Comparison of ENCODE assay signal across 8 cellular contexts in genomic region chr7:100428199-100428966, GRCh38. TPM values are rescaled to one million over a fixed set of nuclear protein-coding genes. Genes with fewer than 3 reads are reported as not detected.
DNase-seq lines count a peak whose midpoint lies in the region; ATAC-seq and TF ChIP-seq lines count a peak whose summit lies in the region.

A gene with protein sequence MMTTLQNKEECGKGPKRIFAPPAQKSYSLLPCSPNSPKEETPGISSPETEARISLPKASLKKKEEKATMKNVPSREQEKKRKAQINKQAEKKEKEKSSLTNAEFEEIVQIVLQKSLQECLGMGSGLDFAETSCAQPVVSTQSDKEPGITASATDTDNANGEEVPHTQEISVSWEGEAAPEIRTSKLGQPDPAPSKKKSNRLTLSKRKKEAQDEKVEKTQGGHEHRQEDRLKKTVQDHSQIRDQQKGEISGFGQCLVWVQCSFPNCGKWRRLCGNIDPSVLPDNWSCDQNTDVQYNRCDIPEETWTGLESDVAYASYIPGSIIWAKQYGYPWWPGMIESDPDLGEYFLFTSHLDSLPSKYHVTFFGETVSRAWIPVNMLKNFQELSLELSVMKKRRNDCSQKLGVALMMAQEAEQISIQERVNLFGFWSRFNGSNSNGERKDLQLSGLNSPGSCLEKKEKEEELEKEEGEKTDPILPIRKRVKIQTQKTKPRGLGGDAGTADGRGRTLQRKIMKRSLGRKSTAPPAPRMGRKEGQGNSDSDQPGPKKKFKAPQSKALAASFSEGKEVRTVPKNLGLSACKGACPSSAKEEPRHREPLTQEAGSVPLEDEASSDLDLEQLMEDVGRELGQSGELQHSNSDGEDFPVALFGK (minus strand): TSS chr7:100428703. CDS start chr7:100420649, 8,054 bp downstream.

- POLR2A ChIA-PET in A673 (lab: Charles Lee; ENCODE audit: low non-redundant PET): interaction anchor here (0.5 to 1.0 kb wide), 6 partner anchors 10 to 990 kb away, joined by 3 to 5 read pairs (median 3); partner anchors contain the start of genes CPSF4 and PTCD1

- WGBS in mammary epithelial cell (ENCODE audit: low coverage, missing lambda C conversion rate): under 1% methylated on average over 39 of the region's 66 CpGs

- no peaks in the 10 kb centered on the region for H3K27me3 ChIP-seq in A673 (replicated peaks; ENCODE audit: insufficient read depth, low read depth, low read length, poor library complexity)
- H3K27me3 ChIP-seq in WERI-Rb-1 (ENCODE audit: insufficient read depth, low read depth, severe bottlenecking): no peaks in the 10 kb centered on the region
- H3K27me3 ChIP-seq in mammary epithelial cell (ENCODE audit: insufficient read depth, low read length): no peaks in the 10 kb centered on the region
- peaks cover 10% of the 10 kb centered on the region; the same call in 1 of the 2 replicates for H3K27me3 ChIP-seq in iPS-20b (ENCODE audit: insufficient read depth, low read length)
- H3K27me3 ChIP-seq in skeletal muscle tissue (ENCODE audit: control insufficient read depth in 3 of 3, insufficient read depth in 3 of 3, low read length in 3 of 3): no peaks in the 10 kb centered on the region

- CTCF ChIA-PET in A673 (lab: Charles Lee) (interaction anchor here (1.3 kb wide), 1 partner anchor 435 kb away, joined by 3 read pairs; no protein-coding TSS in a partner anchor), mammary epithelial cell (lab: Charles Lee; ENCODE audit: low non-redundant PET) (interaction anchor here (0.7 kb wide), 1 partner anchor 326 kb away, joined by 3 read pairs; no protein-coding TSS in a partner anchor)

- intact Hi-C loops in A673 (cut with micrococcal nuclease; ENCODE audit: unreplicated experiment): no loop called here
- intact Hi-C loops in mammary epithelial cell (cut with micrococcal nuclease): loop anchor here (2.0 kb wide), 1 partner anchor 50 kb away; the partner anchor contains the start of gene TSC22D4

- H2AFZ ChIP-seq in mammary epithelial cell (ENCODE audit: low read depth, low read length): peak within 1 kb of the TSS; percentile 94

- no peaks in the 10 kb centered on the region for H4K20me1 ChIP-seq in mammary epithelial cell (ENCODE audit: insufficient read depth, low read length)

- dilution Hi-C loops in mammary epithelial cell (cut with HindIII; ENCODE audit: low sequenced_read_pairs): no loop called here

- peaks cover 23% of the 10 kb centered on the region for H3K4me1 ChIP-seq in A673 (ENCODE audit: insufficient read depth, low read length, poor library complexity, severe bottlenecking)
- peaks cover 20% of the 10 kb centered on the region for H3K4me1 ChIP-seq in mammary epithelial cell (ENCODE audit: insufficient read depth, low read length)
- H3K4me1 ChIP-seq in iPS-20b (ENCODE audit: insufficient read depth, low read length): peaks cover 17% of the 10 kb centered on the region; the same call in 1 of the 2 replicates
- H3K4me1 ChIP-seq in skeletal muscle tissue (ENCODE audit: control insufficient read depth in 3 of 3, insufficient read depth in 3 of 3, low read length in 3 of 3): peaks cover 29 to 35% (median 30%) of the 10 kb centered on the region in 3 donors

- peaks cover 38% of the 10 kb centered on the region for H3K79me2 ChIP-seq in mammary epithelial cell (ENCODE audit: insufficient read depth, low read length)

- DNase-seq in A673 (ENCODE audit: low spot score): peak; percentile 98
- peak; percentile 98 for DNase-seq in NCI-H2196 (lab: John Stamatoyannopoulos, UW; ENCODE audit: unreplicated experiment)
- DNase-seq in WERI-Rb-1: peak; percentile 96
- peak; percentile 96 for DNase-seq in mammary epithelial cell

- BruUV-seq in A673 (replicated peaks; lab: Mats Ljungman, UMichigan): TSS peak; percentile 53
- BruUV-seq in mammary epithelial cell (replicated peaks; lab: Mats Ljungman, UMichigan): TSS peak; percentile 61

- in situ Hi-C loops in mammary epithelial cell (cut with MboI; ENCODE audit: low sequenced_read_pairs in 2 of 2): no loop called here

- H3K9ac ChIP-seq in mammary epithelial cell (ENCODE audit: insufficient read depth, low read length) (peak within 1 kb of the TSS; percentile 95), iPS-20b (ENCODE audit: low read depth, low read length) (peak within 1 kb of the TSS; percentile 98), skeletal muscle tissue (ENCODE audit: low read depth in 1 of 3, low read length in 3 of 3) (peak within 1 kb of the TSS; percentile 98 to 99 (median 98))

- H3K4me3 ChIP-seq in A673 (ENCODE audit: low read depth, low read length, poor library complexity, severe bottlenecking): peak within 1 kb of the TSS; percentile 93
- peak within 1 kb of the TSS; percentile 80 for H3K4me3 ChIP-seq in WERI-Rb-1 (ENCODE audit: low read depth, low read length)
- H3K4me3 ChIP-seq in mammary epithelial cell (replicated peaks in 1 of 3; ENCODE audit: insufficient read depth in 1 of 3, low read depth in 2 of 3, low read length in 3 of 3): peak within 1 kb of the TSS; percentile 83 to 91 (median 84)
- peak within 1 kb of the TSS; percentile 95 for H3K4me3 ChIP-seq in iPS-20b (ENCODE audit: low read length)
- peak within 1 kb of the TSS; percentile 89 to 93 (median 92) for H3K4me3 ChIP-seq in skeletal muscle tissue (ENCODE audit: low read length in 3 of 3)

- ATAC-seq in GM18870 (IDR thresholded peaks at IDR 0.05; ENCODE audit: unreplicated experiment) (peak; percentile 36), HG03108 (IDR thresholded peaks at IDR 0.05; ENCODE audit: unreplicated experiment) (peak; percentile 37)

- H3K36me3 ChIP-seq in A673 (ENCODE audit: insufficient read depth, low read length, poor library complexity, severe bottlenecking) (peaks cover 25% of the 10 kb centered on the region), WERI-Rb-1 (peaks cover 33% of the 10 kb centered on the region), mammary epithelial cell (ENCODE audit: insufficient read depth, low read length) (peaks cover 5% of the 10 kb centered on the region), iPS-20b (ENCODE audit: insufficient read depth, low read depth, low read length) (peaks cover 27% of the 10 kb centered on the region), skeletal muscle tissue (ENCODE audit: control insufficient read depth in 3 of 3, insufficient read depth in 3 of 3, low read length in 3 of 3) (peaks cover 11 to 14% (median 12%) of the 10 kb centered on the region in 3 donors)

- H3K9me3 ChIP-seq in A673 (ENCODE audit: low read depth, low read length, poor library complexity, severe bottlenecking) (peaks cover 4% of the 10 kb centered on the region), WERI-Rb-1 (ENCODE audit: severe bottlenecking) (no peaks in the 10 kb centered on the region), mammary epithelial cell (replicated peaks; ENCODE audit: insufficient read depth, low read length) (no peaks in the 10 kb centered on the region), iPS-20b (ENCODE audit: insufficient read depth, low read depth, low read length) (peaks cover 4% of the 10 kb centered on the region; the same call in 1 of the 2 replicates), skeletal muscle tissue (ENCODE audit: control insufficient read depth in 3 of 3, low read length in 3 of 3) (no peaks in the 10 kb centered on the region)

- peak within 1 kb of the TSS; percentile 99 for H3K27ac ChIP-seq in A673 (ENCODE audit: low read depth, low read length, poor library complexity, severe bottlenecking)
- peak within 1 kb of the TSS; percentile 98 for H3K27ac ChIP-seq in WERI-Rb-1
- H3K27ac ChIP-seq in mammary epithelial cell (ENCODE audit: insufficient read depth, low read depth, low read length): peak within 1 kb of the TSS; percentile 95
- peak within 1 kb of the TSS; percentile 96 for H3K27ac ChIP-seq in iPS-20b (ENCODE audit: low read length)
- peak within 1 kb of the TSS; percentile 100 for H3K27ac ChIP-seq in skeletal muscle tissue (ENCODE audit: low read depth, low read length)

- TF ChIP-seq CTCF in A673 (conservative IDR thresholded peaks at IDR 0.05; ENCODE audit: low read depth, low read length) (no peak), WERI-Rb-1 (IDR thresholded peaks at IDR 0.05; ENCODE audit: low read depth, low read length) (0 out of 2 replicates have a peak, but pooled peaks have one; percentile 6), mammary epithelial cell (conservative IDR thresholded peaks at IDR 0.05 in 1 of 2, IDR thresholded peaks at IDR 0.05 in 1 of 2; ENCODE audit: extremely low read depth in 1 of 2, insufficient read depth in 1 of 2, low read depth in 1 of 2, low read length in 2 of 2) (no peak)

- H3K4me2 ChIP-seq in mammary epithelial cell (ENCODE audit: insufficient read depth, low read depth, low read length): peak within 1 kb of the TSS; percentile 95

RNA-seq across cellular contexts. Expression of the gene that starts here (rescaled TPM):
- total RNA-seq in A673 (2021) (0.45 and 1.1 TPM in 2 replicates), mammary epithelial cell (1 to 10 TPM; 1.0 to 1.7 TPM), skeletal muscle tissue (3.1 TPM)
- polyA plus RNA-seq in mammary epithelial cell: 1.1 TPM
- 0.36 TPM for polyA minus RNA-seq in mammary epithelial cell

Comparison
In these comparisons a context has a peak if more than half of its experiments do, and no peak if none do; other contexts are left out.
1. Peak in every context shown above with its lines: DNase-seq, ATAC-seq, H3K4me3 ChIP-seq and H3K27ac ChIP-seq.